ENCODE assay signal across 8 cellular contexts in genomic region chr10:95756061-95756751, GRCh38. TPM values are rescaled to one million over a fixed set of nuclear protein-coding genes. Genes with fewer than 3 reads are reported as not detected.
DNase-seq lines count a peak whose midpoint lies in the region; ATAC-seq, FAIRE-seq and TF ChIP-seq lines count a peak whose summit lies in the region.

Gene ENTPD1, plus strand, starts transcription at chr10:95756163. Its CDS starts 77 bp downstream, at chr10:95756240.

- FAIRE-seq in frontal cortex (lab: Jason Lieb, UNC) = no peak

- no peaks in the 10 kb centered on the region for H3K9me3 ChIP-seq in SK-N-SH
- H3K9me3 ChIP-seq in PC-9 (ENCODE audit: insufficient read depth, low read depth) = no peaks in the 10 kb centered on the region
- no peaks in the 10 kb centered on the region for H3K9me3 ChIP-seq in fibroblast of lung (ENCODE audit: control insufficient read depth, insufficient read depth, low read depth, low read length)

- intact Hi-C loops in PC-9 (cut with micrococcal nuclease; ENCODE audit: unreplicated experiment) = no loop called here

- peak within 1 kb of the TSS; percentile 77 for H3K4me2 ChIP-seq in SK-N-SH
- H3K4me2 ChIP-seq in PC-9 = 0 out of 2 replicates have a peak within 1 kb of the TSS, but pooled peaks have one; percentile 16
- H3K4me2 ChIP-seq in fibroblast of lung (ENCODE audit: extremely low read depth, insufficient read depth, low read length) = peak within 1 kb of the TSS; percentile 38

- H2AFZ ChIP-seq in SK-N-SH (ENCODE audit: low read depth) (peak within 1 kb of the TSS; percentile 78), PC-9 (no peak within 1 kb of the TSS), fibroblast of lung (ENCODE audit: low read length) (no peak within 1 kb of the TSS)

- TF ChIP-seq CTCF in SK-N-SH (IDR thresholded peaks at IDR 0.05) (no peak), PC-9 (conservative IDR thresholded peaks at IDR 0.05) (no peak), fibroblast of lung (conservative IDR thresholded peaks at IDR 0.05 in 1 of 2, IDR thresholded peaks at IDR 0.05 in 1 of 2; ENCODE audit: low read depth in 1 of 2, low read length in 2 of 2) (no peak), neural crest cell (conservative IDR thresholded peaks at IDR 0.05) (no peak)

- H3K9ac ChIP-seq in SK-N-SH = no peak within 1 kb of the TSS
- no peak within 1 kb of the TSS for H3K9ac ChIP-seq in fibroblast of lung (ENCODE audit: insufficient read depth, low read length)

- H3K9me2 ChIP-seq in SK-N-SH = no peaks in the 10 kb centered on the region
- H3K9me2 ChIP-seq in PC-9 (ENCODE audit: insufficient read depth) = no peaks in the 10 kb centered on the region

- H3F3A ChIP-seq in SK-N-SH (replicated peaks; ENCODE audit: insufficient read depth) (no peaks in the 10 kb centered on the region), PC-9 (ENCODE audit: insufficient read depth, low read depth) (no peaks in the 10 kb centered on the region)

- H3K79me2 ChIP-seq in SK-N-SH (ENCODE audit: insufficient read depth) (no peaks in the 10 kb centered on the region), PC-9 (ENCODE audit: low read depth) (no peaks in the 10 kb centered on the region), fibroblast of lung (ENCODE audit: control insufficient read depth, insufficient read depth, low read length) (no peaks in the 10 kb centered on the region)

- no peaks in the 10 kb centered on the region for H3K27me3 Mint-ChIP-seq in neural crest cell (ENCODE audit: low read depth)

- CTCF ChIA-PET in SK-N-SH (lab: Yijun Ruan, JAX) (no interaction called here), PC-9 (lab: Charles Lee) (no interaction called here)

- peaks cover 21% of the 10 kb centered on the region for H3K4me1 Mint-ChIP-seq in neural crest cell

- no peak for DNase-seq in SK-N-SH
- no peak for DNase-seq in PC-9
- peak in 1 of 2 donors; percentile 41 for DNase-seq in fibroblast of lung (ENCODE audit: low read depth in 2 of 2)
- DNase-seq in neural crest cell (ENCODE audit: low read depth, low spot score) = no peak
- no peak for DNase-seq in activated CD4-positive, alpha-beta T cell treated with anti-CD3 and anti-CD28 coated beads, Interleukin-2, amount 50 U/mL, for 4 hours
- no peak for DNase-seq in frontal cortex (ENCODE audit: low spot score in 2 of 2)

- ATAC-seq in SK-N-SH treated with all-trans-retinoic acid at 6 μM for 48 hours = no peak; the same call in 2 of the 3 replicates
- ATAC-seq in GM19328 (IDR thresholded peaks at IDR 0.05; ENCODE audit: unreplicated experiment) = no peak

- no peaks in the 10 kb centered on the region for H3K27me3 ChIP-seq in SK-N-SH (ENCODE audit: insufficient read depth)
- no peaks in the 10 kb centered on the region for H3K27me3 ChIP-seq in PC-9 (ENCODE audit: insufficient read depth, low read depth)
- no peaks in the 10 kb centered on the region for H3K27me3 ChIP-seq in fibroblast of lung (ENCODE audit: control insufficient read depth, insufficient read depth, low read length)

- peak within 1 kb of the TSS; percentile 44 for H3K27ac Mint-ChIP-seq in neural crest cell (ENCODE audit: unreplicated experiment)

- POLR2A ChIA-PET in SK-N-SH (lab: Yijun Ruan, JAX) = no interaction called here
- POLR2A ChIA-PET in PC-9 (lab: Charles Lee; ENCODE audit: unreplicated experiment) = no interaction called here

- peak within 1 kb of the TSS in 1 of 2 experiments; percentile 49; a peak in 2 of 4 replicates for H3K4me3 ChIP-seq in SK-N-SH (ENCODE audit: low read depth in 2 of 2, low read length in 1 of 2)
- no peak within 1 kb of the TSS for H3K4me3 ChIP-seq in PC-9
- H3K4me3 ChIP-seq in fibroblast of lung (replicated peaks in 1 of 4; ENCODE audit: control extremely low read depth in 1 of 4, insufficient read depth in 1 of 4, low read depth in 3 of 4, low read length in 4 of 4) = peak within 1 kb of the TSS in 2 of 4 experiments; percentile 3 to 23

- peak within 1 kb of the TSS; percentile 83 for H3K4me3 Mint-ChIP-seq in neural crest cell

- 0% methylated on average over 10 of the region's 11 CpGs for WGBS in SK-N-SH (ENCODE audit: low lambda C conversion rate)

- no peaks in the 10 kb centered on the region for H4K20me1 ChIP-seq in SK-N-SH (ENCODE audit: insufficient read depth)
- H4K20me1 ChIP-seq in PC-9 (ENCODE audit: insufficient read depth) = no peaks in the 10 kb centered on the region
- no peaks in the 10 kb centered on the region for H4K20me1 ChIP-seq in fibroblast of lung (ENCODE audit: control insufficient read depth, extremely low read depth, insufficient read depth, low read length)

- H3K9me3 Mint-ChIP-seq in neural crest cell = peaks cover 5% of the 10 kb centered on the region

- TF ChIP-seq RAD21 in SK-N-SH (IDR thresholded peaks at IDR 0.05; ENCODE audit: low read length) = no peak

- no TSS peak for BruUV-seq in PC-9 (replicated peaks; lab: Mats Ljungman, UMichigan)

- H3K36me3 Mint-ChIP-seq in neural crest cell (ENCODE audit: low read depth) = no peaks in the 10 kb centered on the region

- no peak for TF ChIP-seq EP300 in SK-N-SH (IDR thresholded peaks at IDR 0.05; ENCODE audit: borderline replicate concordance in 1 of 2, low read depth in 1 of 2, low read length in 1 of 2)

- no peak within 1 kb of the TSS for H3K27ac ChIP-seq in SK-N-SH (ENCODE audit: low read depth in 2 of 2, low read length in 1 of 2)
- H3K27ac ChIP-seq in PC-9 = no peak within 1 kb of the TSS
- no peak within 1 kb of the TSS for H3K27ac ChIP-seq in fibroblast of lung (ENCODE audit: insufficient read depth, low read length)

- no peaks in the 10 kb centered on the region for H3K4me1 ChIP-seq in SK-N-SH (ENCODE audit: control insufficient read depth in 1 of 2, insufficient read depth in 2 of 2, low read depth in 1 of 2, low read length in 1 of 2)
- H3K4me1 ChIP-seq in PC-9 (replicated peaks; ENCODE audit: insufficient read depth) = no peaks in the 10 kb centered on the region
- no peaks in the 10 kb centered on the region for H3K4me1 ChIP-seq in fibroblast of lung (ENCODE audit: control insufficient read depth, extremely low read depth, insufficient read depth, low read length)

- no peaks in the 10 kb centered on the region for H3K36me3 ChIP-seq in SK-N-SH (replicated peaks in 1 of 2; ENCODE audit: control insufficient read depth in 1 of 2, insufficient read depth in 2 of 2, low read length in 1 of 2)
- no peaks in the 10 kb centered on the region for H3K36me3 ChIP-seq in PC-9 (ENCODE audit: low read depth)
- H3K36me3 ChIP-seq in fibroblast of lung (ENCODE audit: control insufficient read depth, insufficient read depth, low read length) = no peaks in the 10 kb centered on the region

TF ChIP-seq in SK-N-SH, 30 proteins besides CTCF, POLR2A, EP300 and RAD21 (continues in another document):
- TF ChIP-seq NFIC (IDR thresholded peaks at IDR 0.05; ENCODE audit: borderline replicate concordance) (no peak), RCOR1 (IDR thresholded peaks at IDR 0.05; ENCODE audit: low read length) (no peak)
- TF ChIP-seq, protein P1, sequence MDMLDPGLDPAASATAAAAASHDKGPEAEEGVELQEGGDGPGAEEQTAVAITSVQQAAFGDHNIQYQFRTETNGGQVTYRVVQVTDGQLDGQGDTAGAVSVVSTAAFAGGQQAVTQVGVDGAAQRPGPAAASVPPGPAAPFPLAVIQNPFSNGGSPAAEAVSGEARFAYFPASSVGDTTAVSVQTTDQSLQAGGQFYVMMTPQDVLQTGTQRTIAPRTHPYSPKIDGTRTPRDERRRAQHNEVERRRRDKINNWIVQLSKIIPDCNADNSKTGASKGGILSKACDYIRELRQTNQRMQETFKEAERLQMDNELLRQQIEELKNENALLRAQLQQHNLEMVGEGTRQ (IDR thresholded peaks at IDR 0.05; ENCODE audit: borderline replicate concordance, low read depth, low read length) = no peak

TF ChIP-seq in SK-N-SH treated with all-trans-retinoic acid at 6 μM for 48 hours, 23 proteins besides CTCF, POLR2A, EP300 and RAD21:
- TF ChIP-seq PPARA (CRISPR knock-in tag; IDR thresholded peaks at IDR 0.05; ENCODE audit: borderline replicate concordance) = no peak
- no peak for TF ChIP-seq CSRNP3 (CRISPR knock-in tag; IDR thresholded peaks at IDR 0.05)
- TF ChIP-seq POU6F1 (CRISPR knock-in tag; IDR thresholded peaks at IDR 0.05; ENCODE audit: borderline replicate concordance, low read depth) = no peak
- TF ChIP-seq SNAI2 (CRISPR knock-in tag; IDR thresholded peaks at IDR 0.05) = no peak
- no peak for TF ChIP-seq RARB (CRISPR knock-in tag; IDR thresholded peaks at IDR 0.05)
- TF ChIP-seq BACH2 (CRISPR knock-in tag; IDR thresholded peaks at IDR 0.05; ENCODE audit: borderline replicate concordance) = no peak
- TF ChIP-seq ZFP3 (CRISPR knock-in tag; IDR thresholded peaks at IDR 0.05) = no peak

RNA-seq across cellular contexts. Expression of gene ENTPD1, which starts in this region (rescaled TPM):
- polyA plus RNA-seq in SK-N-SH (2012; rRNA removed) = 0.02 TPM in 2 replicates
- 0.01 and 0.03 TPM in 2 replicates for polyA plus RNA-seq in SK-N-SH (2012; cell fraction: cytosol; rRNA removed)
- polyA plus RNA-seq in SK-N-SH (2012; cell fraction: nucleus; rRNA removed) = 0.05 TPM in 2 replicates
- total RNA-seq in PC-9 (2021) = not detected in 2 replicates
- total RNA-seq in fibroblast of lung = 1.0 and 3.3 TPM in 2 replicates
- polyA plus RNA-seq in fibroblast of lung = 0.26 and 0.47 TPM in 2 replicates
- polyA plus RNA-seq in fibroblast of lung (2012) = 0.65 and 0.76 TPM in 2 replicates
- not detected in 2 replicates for polyA minus RNA-seq in fibroblast of lung (ENCODE audit: low replicate concordance)
- total RNA-seq in neural crest cell = 0.27 and 0.37 TPM in 2 replicates
- total RNA-seq in frontal cortex = 6.9 TPM

Comparison
In these comparisons a context has a peak if more than half of its experiments do, and no peak if none do; other contexts are left out.
1. H3K4me2 ChIP-seq: peak in every context shown above with its lines; median percentile 77 in SK-N-SH; 38 in fibroblast of lung; 16 in PC-9.